Comparison of ENCODE assay signal across 16 cellular contexts in genomic region chr5:74414228-74414627, GRCh38.
DNase-seq lines count a peak whose midpoint lies in the region; ATAC-seq and TF ChIP-seq lines count a peak whose summit lies in the region.
"Had no signal": no experiment of that assay in that cellular context is flagged by ENCODE, and none has a peak within 500 bp of the region (broad histone marks: within the 10 kb centered on the region; RNA-seq: fewer than 3 reads in every experiment).

No MANE protein-coding gene starts in this region.

- peak overlapping the region in 1 of 2 experiments; percentile 75 for H3K14ac ChIP-seq in mesenchymal stem cell (ENCODE audit: low read length in 2 of 2)

- H3K4me2 ChIP-seq in mesenchymal stem cell (ENCODE audit: low read length, poor library complexity, severe bottlenecking) = no peak overlapping the region
- H3K4me2 ChIP-seq: GM23338 had no signal

- no peaks in the 10 kb centered on the region for H3K36me3 Mint-ChIP-seq in brain
- H3K36me3 Mint-ChIP-seq: CD8-positive, alpha-beta memory T cell had no signal

- peak overlapping the region in 1 of 2 experiments; percentile 96 for H2BK12ac ChIP-seq in mesenchymal stem cell (ENCODE audit: low read length in 2 of 2)

- no peak overlapping the region for H3K4me3 ChIP-seq in mesenchymal stem cell (ENCODE audit: insufficient read depth in 1 of 2, low read depth in 1 of 2, low read length in 2 of 2)
- H3K4me3 ChIP-seq: GM12878, GM23338 had no signal

- no peaks in the 10 kb centered on the region for H3K4me1 ChIP-seq in mesenchymal stem cell (ENCODE audit: control insufficient read depth, insufficient read depth, low read depth, low read length)

- peak overlapping the region; percentile 55 for H2BK15ac ChIP-seq in mesenchymal stem cell (ENCODE audit: low read depth, poor library complexity, severe bottlenecking)

- no peak overlapping the region for H4K8ac ChIP-seq in mesenchymal stem cell (ENCODE audit: low read length)

- no peak for TF ChIP-seq CTCF in brain (conservative IDR thresholded peaks at IDR 0.05)

- H3K36me3 ChIP-seq in mesenchymal stem cell (ENCODE audit: control insufficient read depth in 1 of 2, insufficient read depth in 2 of 2, low read depth in 1 of 2, low read length in 2 of 2) = no peaks in the 10 kb centered on the region

- no peaks in the 10 kb centered on the region for H3K79me1 ChIP-seq in mesenchymal stem cell (replicated peaks; ENCODE audit: low read length, poor library complexity, severe bottlenecking)

- peak overlapping the region in 4 of 5 experiments; percentile 56 to 77 (median 73) for H3K27ac Mint-ChIP-seq in brain
- H3K27ac Mint-ChIP-seq: GM23338 had no signal

- peak overlapping the region; percentile 5 for H4K91ac ChIP-seq in mesenchymal stem cell (ENCODE audit: low read length)

- no peak overlapping the region for H3K9ac ChIP-seq in mesenchymal stem cell (ENCODE audit: low read length)

- H3K9me3 Mint-ChIP-seq in brain = no peaks in the 10 kb centered on the region
- H3K9me3 Mint-ChIP-seq: CD8-positive, alpha-beta memory T cell; GM23338 had no signal

- DNase-seq in NCI-H82 (lab: John Stamatoyannopoulos, UW) (peak; percentile 15), NCI-H82 treated with DMSO at 0.1 percent for 48 hours (lab: John Stamatoyannopoulos, UW; ENCODE audit: unreplicated experiment) (no peak), mesenchymal stem cell (no peak), hippocampal formation (lab: John Stamatoyannopoulos, UW) (no peak)
- DNase-seq: Caco-2; CD8-positive, alpha-beta memory T cell; DMS79; H7; IMR-90; KBM-7 had no signal

- H3K4ac ChIP-seq in mesenchymal stem cell (ENCODE audit: low read depth in 1 of 2, low read length in 2 of 2) = peak overlapping the region in 1 of 2 experiments; percentile 57

- H3K27ac ChIP-seq in mesenchymal stem cell (ENCODE audit: low read length, poor library complexity, severe bottlenecking) = no peak overlapping the region
- H3K27ac ChIP-seq: 22Rv1 had no signal

- H3K9me3 ChIP-seq in mesenchymal stem cell (ENCODE audit: control insufficient read depth, low read length) = no peaks in the 10 kb centered on the region
- H3K9me3 ChIP-seq: Caco-2 had no signal

- H3K4me3 Mint-ChIP-seq in brain = no peak overlapping the region
- H3K4me3 Mint-ChIP-seq: CD8-positive, alpha-beta memory T cell; GM23338 had no signal

- no peak overlapping the region for H2BK5ac ChIP-seq in mesenchymal stem cell (ENCODE audit: low read depth, low read length, poor library complexity, severe bottlenecking)

- no peak overlapping the region for H2AFZ ChIP-seq in mesenchymal stem cell (ENCODE audit: low read depth, low read length)
- H2AFZ ChIP-seq: GM23338 had no signal

- H3K18ac ChIP-seq in mesenchymal stem cell (ENCODE audit: low read depth in 1 of 2, low read length in 2 of 2) = peak overlapping the region in 1 of 2 experiments; percentile 87

- no peak overlapping the region for H2BK120ac ChIP-seq in mesenchymal stem cell (ENCODE audit: low read depth, low read length)

- H3K27me3 Mint-ChIP-seq in brain = peaks cover 7% of the 10 kb centered on the region

- no peak overlapping the region for H3K23ac ChIP-seq in mesenchymal stem cell (ENCODE audit: low read length in 2 of 2)

- H2AK5ac ChIP-seq in mesenchymal stem cell (ENCODE audit: low read length, severe bottlenecking) = no peak overlapping the region

- H3K4me1 Mint-ChIP-seq in brain = peaks cover 74% of the 10 kb centered on the region
- H3K4me1 Mint-ChIP-seq: CD8-positive, alpha-beta memory T cell had no signal

- 78% methylated on average over 2 of the region's 2 CpGs for WGBS in mesenchymal stem cell

- no peaks in the 10 kb centered on the region for H3K27me3 ChIP-seq in mesenchymal stem cell (ENCODE audit: control insufficient read depth in 1 of 2, insufficient read depth in 1 of 2, low read length in 2 of 2)

- ATAC-seq in HG03108 (IDR thresholded peaks at IDR 0.05; ENCODE audit: unreplicated experiment) (no peak), GM21528 (IDR thresholded peaks at IDR 0.05; ENCODE audit: low FRiP score, unreplicated experiment) (no peak)
- ATAC-seq: GM12878, GM23338 had no signal
